In the genomic region with DNA sequence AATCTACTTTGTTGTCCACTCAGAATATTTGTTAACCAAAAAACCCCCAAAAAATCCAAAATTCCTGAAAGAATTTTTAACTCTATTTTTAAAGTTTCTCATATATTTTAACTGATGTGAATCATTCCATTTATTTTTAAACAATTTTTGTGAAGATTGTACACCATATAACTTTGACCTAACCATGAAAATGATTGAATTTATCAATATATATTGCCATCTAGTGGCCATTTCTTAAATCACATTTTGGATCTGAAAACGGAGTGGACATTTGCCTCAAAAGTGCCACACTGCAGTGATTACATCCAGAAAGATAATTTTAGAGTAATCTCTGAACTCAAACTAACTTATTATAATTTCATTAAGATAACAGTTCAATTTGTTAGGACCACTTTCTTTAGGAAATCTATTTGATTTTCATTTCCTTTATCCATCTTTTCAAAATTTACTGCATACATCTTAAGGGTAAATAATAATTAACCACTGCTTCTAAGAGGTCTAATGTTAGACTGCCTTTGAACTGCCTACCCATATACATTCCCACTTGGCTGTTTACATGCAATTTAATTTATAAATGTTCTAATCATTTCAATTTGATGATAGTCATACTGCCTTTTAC, we compare ENCODE assay signal across 8 cellular contexts.
DNase-seq lines count a peak whose midpoint lies in the region; ATAC-seq and TF ChIP-seq lines count a peak whose summit lies in the region.

No MANE protein-coding gene starts in this region.

- H3K4me3 Mint-ChIP-seq in WTC11, result no peak overlapping the region
- no peak overlapping the region for H3K4me3 Mint-ChIP-seq in activated naive CD8-positive, alpha-beta T cell treated with anti-CD3 and anti-CD28 coated beads, Interleukin-2, amount 50 U/mL, for 24 hours

- H3K4me2 ChIP-seq in DND-41 (ENCODE audit: insufficient read depth, low read length), result no peak overlapping the region

- H2AFZ ChIP-seq in DND-41 (ENCODE audit: low read depth, low read length), result no peak overlapping the region

- H3K9me3 ChIP-seq in DND-41 (ENCODE audit: insufficient read depth, low read length, severe bottlenecking), result no peaks in the 10 kb centered on the region

- no peaks in the 10 kb centered on the region for H4K20me1 ChIP-seq in DND-41 (ENCODE audit: insufficient read depth, low read length)

- no peak overlapping the region for H3K27ac Mint-ChIP-seq in WTC11
- H3K27ac Mint-ChIP-seq in activated naive CD8-positive, alpha-beta T cell treated with anti-CD3 and anti-CD28 coated beads, Interleukin-2, amount 50 U/mL, for 24 hours, result no peak overlapping the region

- no peak overlapping the region for H3K4me3 ChIP-seq in DND-41 (ENCODE audit: low read depth in 1 of 2, low read length in 2 of 2)

- no peaks in the 10 kb centered on the region for H3K9me3 Mint-ChIP-seq in WTC11
- no peaks in the 10 kb centered on the region for H3K9me3 Mint-ChIP-seq in activated naive CD8-positive, alpha-beta T cell treated with anti-CD3 and anti-CD28 coated beads, Interleukin-2, amount 50 U/mL, for 24 hours

- TF ChIP-seq CTCF in DND-41 (IDR thresholded peaks at IDR 0.05; ENCODE audit: borderline replicate concordance, extremely low read depth, low read length, poor library complexity, severe bottlenecking) (peak; percentile 72), WTC11 (IDR thresholded peaks at IDR 0.05) (peak; percentile 41)

- H3K27ac ChIP-seq in DND-41 (ENCODE audit: low read length), result no peak overlapping the region

- H3K36me3 ChIP-seq in DND-41 (ENCODE audit: insufficient read depth, low read length), result no peaks in the 10 kb centered on the region

- ATAC-seq in DND-41 (ENCODE audit: insufficient read depth, low read depth) (peak; percentile 48; the same call in 2 of the 3 replicates), GM21529 (IDR thresholded peaks at IDR 0.05; ENCODE audit: unreplicated experiment) (peak; percentile 71), WTC11 (no peak), HG03045 (IDR thresholded peaks at IDR 0.05; ENCODE audit: unreplicated experiment) (no peak)
- no peak for ATAC-seq in activated naive CD8-positive, alpha-beta T cell treated with anti-CD3 and anti-CD28 coated beads, Interleukin-2, amount 50 U/mL, for 24 hours

- no peaks in the 10 kb centered on the region for H3K27me3 Mint-ChIP-seq in WTC11 (ENCODE audit: low read depth)
- no peaks in the 10 kb centered on the region for H3K27me3 Mint-ChIP-seq in activated naive CD8-positive, alpha-beta T cell treated with anti-CD3 and anti-CD28 coated beads, Interleukin-2, amount 50 U/mL, for 24 hours

- no peaks in the 10 kb centered on the region for H3K79me2 ChIP-seq in DND-41 (ENCODE audit: insufficient read depth, low read length)

- no peaks in the 10 kb centered on the region for H3K36me3 Mint-ChIP-seq in WTC11
- H3K36me3 Mint-ChIP-seq in activated naive CD8-positive, alpha-beta T cell treated with anti-CD3 and anti-CD28 coated beads, Interleukin-2, amount 50 U/mL, for 24 hours (ENCODE audit: low read depth), result no peaks in the 10 kb centered on the region

- no peak overlapping the region for H3K9ac ChIP-seq in DND-41 (ENCODE audit: low read depth, low read length)

- POLR2A ChIA-PET in WTC11 (lab: Charles Lee), result no interaction called here

- H3K27me3 ChIP-seq in DND-41 (ENCODE audit: insufficient read depth, low read length, poor library complexity), result no peaks in the 10 kb centered on the region

- CTCF ChIA-PET in WTC11 (lab: Charles Lee), result interaction anchor here (0.5 to 1.2 kb wide), 3 partner anchors 12 to 572 kb away, joined by 4 to 6 read pairs (median 5); no protein-coding TSS in a partner anchor

- 0 out of 2 replicates have a peak, but pooled peaks cover 2% of the 10 kb centered on the region for H3K4me1 Mint-ChIP-seq in WTC11
- H3K4me1 Mint-ChIP-seq in activated naive CD8-positive, alpha-beta T cell treated with anti-CD3 and anti-CD28 coated beads, Interleukin-2, amount 50 U/mL, for 24 hours, result no peaks in the 10 kb centered on the region

- H3K4me1 ChIP-seq in DND-41 (ENCODE audit: insufficient read depth, low read length), result no peaks in the 10 kb centered on the region

- no peak for DNase-seq in DND-41
- DNase-seq in NAMALWA (ENCODE audit: low spot score), result peak; percentile 65
- DNase-seq in WTC11 (ENCODE audit: low spot score), result no peak
- DNase-seq in kidney tubule cell (ENCODE audit: low spot score), result peak; percentile 50
- DNase-seq in activated T-cell treated with anti-CD3 and anti-CD28 coated beads, Interleukin-2, amount 50 U/mL, for 1 hour, result no peak
- no peak for DNase-seq in activated naive CD8-positive, alpha-beta T cell treated with anti-CD3 and anti-CD28 coated beads, Interleukin-2, amount 50 U/mL, for 24 hours

TF ChIP-seq in WTC11, 78 proteins besides CTCF, POLR2A, EP300 and RAD21:
- no peak for TF ChIP-seq TEAD1 (CRISPR knock-in tag; IDR thresholded peaks at IDR 0.05)
- no peak for TF ChIP-seq ZNF138 (CRISPR knock-in tag; conservative IDR thresholded peaks at IDR 0.05)
- TF ChIP-seq, protein P1, sequence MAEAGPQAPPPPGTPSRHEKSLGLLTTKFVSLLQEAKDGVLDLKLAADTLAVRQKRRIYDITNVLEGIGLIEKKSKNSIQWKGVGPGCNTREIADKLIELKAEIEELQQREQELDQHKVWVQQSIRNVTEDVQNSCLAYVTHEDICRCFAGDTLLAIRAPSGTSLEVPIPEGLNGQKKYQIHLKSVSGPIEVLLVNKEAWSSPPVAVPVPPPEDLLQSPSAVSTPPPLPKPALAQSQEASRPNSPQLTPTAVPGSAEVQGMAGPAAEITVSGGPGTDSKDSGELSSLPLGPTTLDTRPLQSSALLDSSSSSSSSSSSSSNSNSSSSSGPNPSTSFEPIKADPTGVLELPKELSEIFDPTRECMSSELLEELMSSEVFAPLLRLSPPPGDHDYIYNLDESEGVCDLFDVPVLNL (CRISPR knock-in tag; IDR thresholded peaks at IDR 0.05; ENCODE audit: borderline replicate concordance, low read depth), result no peak
- TF ChIP-seq, protein P2, sequence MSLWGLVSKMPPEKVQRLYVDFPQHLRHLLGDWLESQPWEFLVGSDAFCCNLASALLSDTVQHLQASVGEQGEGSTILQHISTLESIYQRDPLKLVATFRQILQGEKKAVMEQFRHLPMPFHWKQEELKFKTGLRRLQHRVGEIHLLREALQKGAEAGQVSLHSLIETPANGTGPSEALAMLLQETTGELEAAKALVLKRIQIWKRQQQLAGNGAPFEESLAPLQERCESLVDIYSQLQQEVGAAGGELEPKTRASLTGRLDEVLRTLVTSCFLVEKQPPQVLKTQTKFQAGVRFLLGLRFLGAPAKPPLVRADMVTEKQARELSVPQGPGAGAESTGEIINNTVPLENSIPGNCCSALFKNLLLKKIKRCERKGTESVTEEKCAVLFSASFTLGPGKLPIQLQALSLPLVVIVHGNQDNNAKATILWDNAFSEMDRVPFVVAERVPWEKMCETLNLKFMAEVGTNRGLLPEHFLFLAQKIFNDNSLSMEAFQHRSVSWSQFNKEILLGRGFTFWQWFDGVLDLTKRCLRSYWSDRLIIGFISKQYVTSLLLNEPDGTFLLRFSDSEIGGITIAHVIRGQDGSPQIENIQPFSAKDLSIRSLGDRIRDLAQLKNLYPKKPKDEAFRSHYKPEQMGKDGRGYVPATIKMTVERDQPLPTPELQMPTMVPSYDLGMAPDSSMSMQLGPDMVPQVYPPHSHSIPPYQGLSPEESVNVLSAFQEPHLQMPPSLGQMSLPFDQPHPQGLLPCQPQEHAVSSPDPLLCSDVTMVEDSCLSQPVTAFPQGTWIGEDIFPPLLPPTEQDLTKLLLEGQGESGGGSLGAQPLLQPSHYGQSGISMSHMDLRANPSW (CRISPR knock-in tag; conservative IDR thresholded peaks at IDR 0.05; ENCODE audit: low read depth), result no peak
- no peak for TF ChIP-seq CREB1 (CRISPR knock-in tag; IDR thresholded peaks at IDR 0.05)
- no peak for TF ChIP-seq ZNF396 (CRISPR knock-in tag; IDR thresholded peaks at IDR 0.05; ENCODE audit: borderline replicate concordance)
- no peak for TF ChIP-seq FOXP1 (CRISPR knock-in tag; IDR thresholded peaks at IDR 0.05; ENCODE audit: borderline replicate concordance)
- TF ChIP-seq PRRX2 (CRISPR knock-in tag; IDR thresholded peaks at IDR 0.05), result no peak
- no peak for TF ChIP-seq SMAD3 (CRISPR knock-in tag; IDR thresholded peaks at IDR 0.05; ENCODE audit: borderline replicate concordance)
- TF ChIP-seq, protein P3, sequence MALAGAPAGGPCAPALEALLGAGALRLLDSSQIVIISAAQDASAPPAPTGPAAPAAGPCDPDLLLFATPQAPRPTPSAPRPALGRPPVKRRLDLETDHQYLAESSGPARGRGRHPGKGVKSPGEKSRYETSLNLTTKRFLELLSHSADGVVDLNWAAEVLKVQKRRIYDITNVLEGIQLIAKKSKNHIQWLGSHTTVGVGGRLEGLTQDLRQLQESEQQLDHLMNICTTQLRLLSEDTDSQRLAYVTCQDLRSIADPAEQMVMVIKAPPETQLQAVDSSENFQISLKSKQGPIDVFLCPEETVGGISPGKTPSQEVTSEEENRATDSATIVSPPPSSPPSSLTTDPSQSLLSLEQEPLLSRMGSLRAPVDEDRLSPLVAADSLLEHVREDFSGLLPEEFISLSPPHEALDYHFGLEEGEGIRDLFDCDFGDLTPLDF (CRISPR knock-in tag; IDR thresholded peaks at IDR 0.05), result no peak
- no peak for TF ChIP-seq ERG (CRISPR knock-in tag; IDR thresholded peaks at IDR 0.05)

Comparison
In these comparisons a context has a peak if more than half of its experiments do, and no peak if none do; other contexts are left out.
1. ATAC-seq: peak in DND-41 (single experiment) and GM21529 (single experiment); none in WTC11 (single experiment), HG03045 (single experiment) and activated naive CD8-positive, alpha-beta T cell treated with anti-CD3 and anti-CD28 coated beads, Interleukin-2, amount 50 U/mL, for 24 hours (single experiment).
2. DNase-seq: peak in NAMALWA (single experiment) and kidney tubule cell (single experiment); none in DND-41 (single experiment), WTC11 (single experiment), activated T-cell treated with anti-CD3 and anti-CD28 coated beads, Interleukin-2, amount 50 U/mL, for 1 hour (single experiment) and activated naive CD8-positive, alpha-beta T cell treated with anti-CD3 and anti-CD28 coated beads, Interleukin-2, amount 50 U/mL, for 24 hours (single experiment).